Comparison of ENCODE assay signal across 21 cellular contexts in the genomic region with DNA sequence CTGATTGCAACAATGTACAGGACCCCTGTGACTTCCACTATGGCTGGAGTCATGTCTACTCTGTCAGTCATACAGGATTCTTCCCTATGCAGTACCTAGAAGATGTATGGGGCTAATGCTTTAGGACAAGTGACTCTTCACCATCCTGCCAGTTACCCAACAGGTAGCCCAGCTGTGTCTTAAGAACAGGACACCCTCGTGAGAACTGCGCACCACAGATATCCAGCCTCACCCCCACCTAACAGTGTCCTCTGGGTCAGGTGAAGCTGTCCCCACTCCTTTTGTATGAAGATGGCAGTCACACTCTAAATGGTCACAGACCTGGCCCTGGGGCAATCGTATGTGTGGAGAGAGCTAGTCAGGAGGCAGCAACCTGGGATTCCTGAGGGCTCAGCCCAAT.
A peak's percentile ranks its signal among the peaks of the same experiment; 100 is the strongest.
DNase-seq lines count a peak whose midpoint lies in the region; ATAC-seq, FAIRE-seq and TF ChIP-seq lines count a peak whose summit lies in the region.
"Had no signal": no experiment of that assay in that cellular context is flagged by ENCODE, and none has a peak within 500 bp of the region (broad histone marks: within the 10 kb centered on the region; RNA-seq: fewer than 3 reads in every experiment).

No MANE protein-coding gene starts in this region.

- peaks cover 6% of the 10 kb centered on the region for H3K4me1 Mint-ChIP-seq in astrocyte (ENCODE audit: low read depth, unreplicated experiment)
- no peaks in the 10 kb centered on the region for H3K4me1 Mint-ChIP-seq in T-helper 2 cell treated with Interferon-gamma antibody and Interleukin-4, amounts not matched to agents 5 μg/mL and 100 μg/mL, for 36 hours (ENCODE audit: low read depth)
- H3K4me1 Mint-ChIP-seq: CD4-positive, CD25-positive, alpha-beta regulatory T cell; IgD-negative memory B cell had no signal

- no CpG with 5 or more reads among the region's 3 CpGs for WGBS in trophoblast cell (ENCODE audit: extremely low coverage, insufficient coverage, insufficient read length)

- no peaks in the 10 kb centered on the region for H3K27me3 ChIP-seq in astrocyte (ENCODE audit: insufficient read depth, low read length)
- H3K27me3 ChIP-seq in trophoblast cell (ENCODE audit: insufficient read depth, low read length), result no peaks in the 10 kb centered on the region
- H3K27me3 ChIP-seq in upper lobe of right lung, result no peaks in the 10 kb centered on the region
- H3K27me3 ChIP-seq: BE2C had no signal

- no peaks in the 10 kb centered on the region for H3K79me2 ChIP-seq in astrocyte (ENCODE audit: insufficient read depth, low read length)
- H3K79me2 ChIP-seq in trophoblast cell (ENCODE audit: control insufficient read depth, insufficient read depth, low read length, poor library complexity), result no peaks in the 10 kb centered on the region

- H4K91ac ChIP-seq in trophoblast cell (ENCODE audit: low read depth, low read length), result no peak overlapping the region

- no peak for TF ChIP-seq CTCF in astrocyte (IDR thresholded peaks at IDR 0.05; ENCODE audit: insufficient read depth, low read depth, low read length)
- TF ChIP-seq CTCF in upper lobe of right lung (IDR thresholded peaks at IDR 0.05), result no peak

- H3K4me2 ChIP-seq in astrocyte (ENCODE audit: low read length) (peak overlapping the region; percentile 9), trophoblast cell (ENCODE audit: low read length) (no peak overlapping the region)
- H3K4me2 ChIP-seq: GM23338 had no signal

- H3K9me3 ChIP-seq in astrocyte (ENCODE audit: insufficient read depth, low read depth, low read length) (no peaks in the 10 kb centered on the region), trophoblast cell (ENCODE audit: insufficient read depth, low read depth, low read length) (no peaks in the 10 kb centered on the region), upper lobe of right lung (peaks cover 7% of the 10 kb centered on the region)
- H3K9me3 ChIP-seq: BE2C had no signal

- no peak overlapping the region for H2BK5ac ChIP-seq in trophoblast cell (ENCODE audit: low read depth, low read length, poor library complexity)

- peaks cover 5% of the 10 kb centered on the region for H3K79me1 ChIP-seq in trophoblast cell (ENCODE audit: low read length)

- H3K4me1 ChIP-seq in astrocyte (ENCODE audit: insufficient read depth, low read length), result peaks cover 2% of the 10 kb centered on the region
- H3K4me1 ChIP-seq in trophoblast cell (ENCODE audit: control insufficient read depth in 1 of 2, insufficient read depth in 2 of 2, low read length in 2 of 2), result peaks cover 9 to 18% of the 10 kb centered on the region in 2 experiments
- H3K4me1 ChIP-seq in upper lobe of right lung, result no peaks in the 10 kb centered on the region
- H3K4me1 ChIP-seq: BE2C had no signal

- no peak overlapping the region for H4K12ac ChIP-seq in trophoblast cell (ENCODE audit: low read depth, low read length)

- ATAC-seq in upper lobe of right lung (peak; percentile 15), HG02973 (IDR thresholded peaks at IDR 0.05; ENCODE audit: unreplicated experiment) (no peak), HG03139 (IDR thresholded peaks at IDR 0.05; ENCODE audit: unreplicated experiment) (no peak)
- ATAC-seq: GM23338, HepG2 had no signal

- H2AFZ ChIP-seq in astrocyte (ENCODE audit: low read depth, low read length) (no peak overlapping the region), trophoblast cell (ENCODE audit: insufficient read depth, low read length, poor library complexity) (no peak overlapping the region)

- no peak overlapping the region for H3K18ac ChIP-seq in trophoblast cell (ENCODE audit: low read length)

- intact Hi-C loops in upper lobe of right lung (cut with DNase I), result no loop called here

- H3K23ac ChIP-seq in trophoblast cell (ENCODE audit: low read length), result no peak overlapping the region

- H3K14ac ChIP-seq in trophoblast cell (ENCODE audit: low read length), result no peak overlapping the region

- peak overlapping the region; percentile 37 for H2BK12ac ChIP-seq in trophoblast cell (ENCODE audit: low read length)

- H4K20me1 ChIP-seq in astrocyte (ENCODE audit: insufficient read depth, low read length), result no peaks in the 10 kb centered on the region

- no peak for FAIRE-seq in astrocyte (lab: Jason Lieb, UNC)
- FAIRE-seq: A204.1, GM19239, H54, HepG2 had no signal

- no peaks in the 10 kb centered on the region for H3K36me3 Mint-ChIP-seq in astrocyte (ENCODE audit: low read depth, unreplicated experiment)
- H3K36me3 Mint-ChIP-seq in T-helper 2 cell treated with Interferon-gamma antibody and Interleukin-4, amounts not matched to agents 5 μg/mL and 100 μg/mL, for 36 hours (ENCODE audit: low read depth), result no peaks in the 10 kb centered on the region
- H3K36me3 Mint-ChIP-seq: CD4-positive, CD25-positive, alpha-beta regulatory T cell had no signal

- DNase-seq in astrocyte (ENCODE audit: low read depth), result no peak
- DNase-seq in trophoblast cell, result peak in 1 of 2 donors; percentile 7
- no peak for DNase-seq in upper lobe of right lung
- DNase-seq in T-helper 2 cell treated with Interferon-gamma antibody and Interleukin-4, amounts not matched to agents 5 μg/mL and 100 μg/mL, for 36 hours (ENCODE audit: low spot score), result no peak
- DNase-seq: ACHN; BE2C; C1 segment of cervical spinal cord; CD4-positive, CD25-positive, alpha-beta regulatory T cell; DMS153; DMS79; GDM1; HCEC 1CT; KBM-7 had no signal

- no peaks in the 10 kb centered on the region for H3K27me3 Mint-ChIP-seq in astrocyte (ENCODE audit: low read depth, unreplicated experiment)
- H3K27me3 Mint-ChIP-seq in T-helper 2 cell treated with Interferon-gamma antibody and Interleukin-4, amounts not matched to agents 5 μg/mL and 100 μg/mL, for 36 hours (ENCODE audit: low read depth), result no peaks in the 10 kb centered on the region
- H3K27me3 Mint-ChIP-seq: CD4-positive, CD25-positive, alpha-beta regulatory T cell; IgD-negative memory B cell had no signal

- H3K9me3 Mint-ChIP-seq in astrocyte (ENCODE audit: unreplicated experiment), result no peaks in the 10 kb centered on the region
- H3K9me3 Mint-ChIP-seq in T-helper 2 cell treated with Interferon-gamma antibody and Interleukin-4, amounts not matched to agents 5 μg/mL and 100 μg/mL, for 36 hours, result peaks cover 31% of the 10 kb centered on the region

- H2AK5ac ChIP-seq in trophoblast cell (ENCODE audit: low read length), result no peak overlapping the region

- H3K4me3 ChIP-seq in astrocyte (ENCODE audit: insufficient read depth, low read depth, low read length), result no peak overlapping the region
- H3K4me3 ChIP-seq in trophoblast cell (ENCODE audit: low read depth, low read length), result no peak overlapping the region
- H3K4me3 ChIP-seq in upper lobe of right lung, result no peak overlapping the region
- H3K4me3 ChIP-seq: GM23338 had no signal

- no peak overlapping the region for H3K4ac ChIP-seq in trophoblast cell (ENCODE audit: low read depth, low read length)

- no peak overlapping the region for H2BK120ac ChIP-seq in trophoblast cell (ENCODE audit: insufficient read depth, low read length, poor library complexity)

- H3K9ac ChIP-seq in astrocyte (ENCODE audit: low read length) (no peak overlapping the region), trophoblast cell (ENCODE audit: low read length) (no peak overlapping the region)

- no peak overlapping the region for H3K27ac Mint-ChIP-seq in astrocyte (ENCODE audit: unreplicated experiment)
- no peak overlapping the region for H3K27ac Mint-ChIP-seq in T-helper 2 cell treated with Interferon-gamma antibody and Interleukin-4, amounts not matched to agents 5 μg/mL and 100 μg/mL, for 36 hours
- H3K27ac Mint-ChIP-seq: CD4-positive, CD25-positive, alpha-beta regulatory T cell; GM23338; IgD-negative memory B cell had no signal

- no peak overlapping the region for H3K4me3 Mint-ChIP-seq in astrocyte (ENCODE audit: unreplicated experiment)
- no peak overlapping the region for H3K4me3 Mint-ChIP-seq in T-helper 2 cell treated with Interferon-gamma antibody and Interleukin-4, amounts not matched to agents 5 μg/mL and 100 μg/mL, for 36 hours
- H3K4me3 Mint-ChIP-seq: CD4-positive, CD25-positive, alpha-beta regulatory T cell; GM23338; IgD-negative memory B cell had no signal

- no peak overlapping the region for H3K27ac ChIP-seq in astrocyte (ENCODE audit: low read depth, low read length)
- H3K27ac ChIP-seq in trophoblast cell (ENCODE audit: low read depth, low read length), result no peak overlapping the region
- no peak overlapping the region for H3K27ac ChIP-seq in upper lobe of right lung

- H4K8ac ChIP-seq in trophoblast cell (ENCODE audit: low read depth, low read length), result no peak overlapping the region

- H3K36me3 ChIP-seq in astrocyte (ENCODE audit: insufficient read depth, low read length) (no peaks in the 10 kb centered on the region), trophoblast cell (ENCODE audit: control insufficient read depth in 1 of 2, insufficient read depth in 2 of 2, low read length in 2 of 2) (peaks cover 0 to 1% of the 10 kb centered on the region in 2 experiments), upper lobe of right lung (no peaks in the 10 kb centered on the region)
- H3K36me3 ChIP-seq: BE2C had no signal
